Comparison of ENCODE assay signal across 1 cellular context in genomic region chr2:46735108-46735691, GRCh38.
A peak's percentile ranks its signal among the peaks of the same experiment; 100 is the strongest.
TF ChIP-seq lines count a peak whose summit lies in the region.

No MANE protein-coding gene starts in this region.

TF ChIP-seq in HepG2, 621 proteins besides CTCF, POLR2A, EP300 and RAD21 (continued from another document):
- peak; percentile 37 for TF ChIP-seq ARID5B (CRISPR knock-in tag; IDR thresholded peaks at IDR 0.05)
- peak; percentile 17; the same call in 1 of the 2 replicates for TF ChIP-seq SAP130 (CRISPR knock-in tag; IDR thresholded peaks at IDR 0.05; ENCODE audit: low read depth)
- 0 out of 2 replicates have a peak, but pooled peaks have one; percentile 20 for TF ChIP-seq PAXIP1 (CRISPR knock-in tag; conservative IDR thresholded peaks at IDR 0.05)
- TF ChIP-seq ZNF768 (CRISPR knock-in tag; IDR thresholded peaks at IDR 0.05) = no peak
- TF ChIP-seq ZNF234 (CRISPR knock-in tag; conservative IDR thresholded peaks at IDR 0.05) = no peak
- no peak for TF ChIP-seq TBP (CRISPR knock-in tag; IDR thresholded peaks at IDR 0.05)
- peak; percentile 20; the same call in 1 of the 2 replicates for TF ChIP-seq HMG20A (CRISPR knock-in tag; IDR thresholded peaks at IDR 0.05; ENCODE audit: borderline replicate concordance)
- TF ChIP-seq HNF1A (IDR thresholded peaks at IDR 0.05; ENCODE audit: low read depth) = no peak
- TF ChIP-seq HNF1A (CRISPR knock-in tag; IDR thresholded peaks at IDR 0.05; ENCODE audit: borderline replicate concordance) = no peak
- TF ChIP-seq NAIF1 (CRISPR knock-in tag; IDR thresholded peaks at IDR 0.05; ENCODE audit: borderline replicate concordance) = no peak
- 0 out of 2 replicates have a peak, but pooled peaks have one; percentile 41 for TF ChIP-seq ZNF792 (CRISPR knock-in tag; IDR thresholded peaks at IDR 0.05)
- no peak for TF ChIP-seq ZSCAN5A (CRISPR knock-in tag; IDR thresholded peaks at IDR 0.05; ENCODE audit: borderline replicate concordance)
- no peak for TF ChIP-seq HNF1B (CRISPR knock-in tag; IDR thresholded peaks at IDR 0.05)
- no peak for TF ChIP-seq ZNF75D (CRISPR knock-in tag; IDR thresholded peaks at IDR 0.05; ENCODE audit: borderline replicate concordance)
- peak; percentile 17; the same call in 1 of the 2 replicates for TF ChIP-seq NFYC (CRISPR knock-in tag; IDR thresholded peaks at IDR 0.05)
- 0 out of 2 replicates have a peak, but pooled peaks have one; percentile 5 for TF ChIP-seq NFYB (CRISPR knock-in tag; IDR thresholded peaks at IDR 0.05)
- no peak for TF ChIP-seq SOX6 (IDR thresholded peaks at IDR 0.05)
- TF ChIP-seq SOX6 (CRISPR knock-in tag; IDR thresholded peaks at IDR 0.05) = peak; percentile 52; the same call in 1 of the 2 replicates
- TF ChIP-seq ZSCAN30 (CRISPR knock-in tag; IDR thresholded peaks at IDR 0.05) = 0 out of 2 replicates have a peak, but pooled peaks have one; percentile 63
- peak; percentile 71; the same call in 1 of the 2 replicates for TF ChIP-seq ZNF710 (CRISPR knock-in tag; IDR thresholded peaks at IDR 0.05; ENCODE audit: borderline replicate concordance)
- TF ChIP-seq HNF4G (IDR thresholded peaks at IDR 0.05; ENCODE audit: borderline replicate concordance, low read depth, low read length) = peak; percentile 44; the same call in 1 of the 2 replicates
- TF ChIP-seq HNF4G (CRISPR knock-in tag; IDR thresholded peaks at IDR 0.05; ENCODE audit: borderline replicate concordance, low read depth) = no peak
- TF ChIP-seq POGZ (CRISPR knock-in tag; IDR thresholded peaks at IDR 0.05) = peak; percentile 49; the same call in 1 of the 2 replicates
- 0 out of 2 replicates have a peak, but pooled peaks have one; percentile 32 for TF ChIP-seq HMG20B (CRISPR knock-in tag; conservative IDR thresholded peaks at IDR 0.05)
- TF ChIP-seq RNF219 (CRISPR knock-in tag; IDR thresholded peaks at IDR 0.05) = 0 out of 2 replicates have a peak, but pooled peaks have one; percentile 44
- TF ChIP-seq ZFP91 (CRISPR knock-in tag; IDR thresholded peaks at IDR 0.05; ENCODE audit: borderline replicate concordance) = peak; percentile 28; the same call in 1 of the 2 replicates
- TF ChIP-seq IKZF4 (CRISPR knock-in tag; IDR thresholded peaks at IDR 0.05; ENCODE audit: borderline replicate concordance, low read depth, not compliant biosample characterization) = no peak
- TF ChIP-seq SOX5 (CRISPR knock-in tag; IDR thresholded peaks at IDR 0.05; ENCODE audit: borderline replicate concordance) = peak; percentile 33; the same call in 1 of the 2 replicates
- TF ChIP-seq NR2F1 (CRISPR knock-in tag; IDR thresholded peaks at IDR 0.05) = no peak
- 0 out of 2 replicates have a peak, but pooled peaks have one; percentile 3 for TF ChIP-seq TCF7 (IDR thresholded peaks at IDR 0.05; ENCODE audit: low read depth)
- TF ChIP-seq TEAD3 (CRISPR knock-in tag; optimal IDR thresholded peaks at IDR 0.05; ENCODE audit: borderline replicate concordance) = peak; percentile 8
